In genomic region chr6:85033547-85033946, GRCh38 we compare ENCODE assay signal across 9 cellular contexts.
"Had no signal": no experiment of that assay in that cellular context is flagged by ENCODE, and none has a peak within 500 bp of the region (broad histone marks: within the 10 kb centered on the region; RNA-seq: fewer than 3 reads in every experiment).

No MANE protein-coding gene starts in this region.

- H3K4me3 ChIP-seq: GM23338, HAP-1 had no signal

- H3K9me3 ChIP-seq: HAP-1 had no signal

- H3K27ac ChIP-seq: HL-60, KMS-11 had no signal

- DNase-seq: H7, IMR-90, Karpas-422, KBM-7 had no signal

- H3K4me2 ChIP-seq: GM23338, KMS-11 had no signal

- H3K9ac ChIP-seq: KMS-11 had no signal

- H2AFZ ChIP-seq: GM23338 had no signal

- H3K36me3 ChIP-seq: HAP-1 had no signal

- ATAC-seq: GM23338, HCT116 had no signal

- H3K4me1 ChIP-seq: HAP-1 had no signal
